Comparison of ENCODE assay signal across 1 cellular context in genomic region chr2:239348563-239349447, GRCh38.
TF ChIP-seq lines count a peak whose summit lies in the region.

No MANE protein-coding gene starts in this region.

TF ChIP-seq in HEK293, 187 proteins besides CTCF, POLR2A, EP300 and RAD21 (continued from another document):
- no peak for TF ChIP-seq ZSCAN18 (tag by site-specific recombination; IDR thresholded peaks at IDR 0.05)
- peak; percentile 23; the same call in 1 of the 2 replicates for TF ChIP-seq EGR2 (tag by site-specific recombination; IDR thresholded peaks at IDR 0.05; ENCODE audit: low read depth)
- TF ChIP-seq KLF17 (tag by site-specific recombination; IDR thresholded peaks at IDR 0.05): peak; percentile 64; the same call in 1 of the 2 replicates
- peak; percentile 76 for TF ChIP-seq ZNF600 (tag by site-specific recombination; IDR thresholded peaks at IDR 0.05)
- TF ChIP-seq ZNF645 (tag by site-specific recombination; IDR thresholded peaks at IDR 0.05): no peak
- TF ChIP-seq ZNF394 (tag by site-specific recombination; IDR thresholded peaks at IDR 0.05; ENCODE audit: borderline replicate concordance): no peak
- no peak for TF ChIP-seq ZNF157 (tag by site-specific recombination; IDR thresholded peaks at IDR 0.05)
- peak; percentile 82 for TF ChIP-seq ZNF629 (tag by site-specific recombination; IDR thresholded peaks at IDR 0.05)
